ENCODE assay signal across 1 cellular context in genomic region chr2:176931588-176932563, GRCh38.
TF ChIP-seq lines count a peak whose summit lies in the region.

No MANE protein-coding gene starts in this region.

TF ChIP-seq in K562, 482 proteins besides CTCF, POLR2A, EP300 and RAD21 (continued from another document and continues in another):
- TF ChIP-seq MGA (IDR thresholded peaks at IDR 0.05): peak; percentile 71
- TF ChIP-seq STAT5A (IDR thresholded peaks at IDR 0.05; ENCODE audit: borderline replicate concordance, low read length): peak; percentile 31; the same call in 1 of the 2 replicates
- TF ChIP-seq ZNF436 (CRISPR knock-in tag; IDR thresholded peaks at IDR 0.05): no peak
- TF ChIP-seq ZNF165 (CRISPR knock-in tag; IDR thresholded peaks at IDR 0.05; ENCODE audit: borderline replicate concordance): no peak
- peak; percentile 17; the same call in 1 of the 2 replicates for TF ChIP-seq DDX20 (tag; IDR thresholded peaks at IDR 0.05; ENCODE audit: low read depth)
- no peak for TF ChIP-seq FOXA1 (IDR thresholded peaks at IDR 0.05; ENCODE audit: borderline replicate concordance)
- no peak for TF ChIP-seq ZNF561 (CRISPR knock-in tag; conservative IDR thresholded peaks at IDR 0.05)
- TF ChIP-seq ZBTB12 (CRISPR knock-in tag; IDR thresholded peaks at IDR 0.05): peak; percentile 33; the same call in 1 of the 2 replicates
- no peak for TF ChIP-seq NKRF (IDR thresholded peaks at IDR 0.05; ENCODE audit: borderline replicate concordance)
- no peak for TF ChIP-seq DNMT1 (IDR thresholded peaks at IDR 0.05)
- no peak for TF ChIP-seq ZNF408 (CRISPR knock-in tag; IDR thresholded peaks at IDR 0.05; ENCODE audit: low read depth)
- TF ChIP-seq SNIP1 (IDR thresholded peaks at IDR 0.05; ENCODE audit: low read depth): no peak
- TF ChIP-seq FOSL1 (tag; conservative IDR thresholded peaks at IDR 0.05): peak; percentile 95
- TF ChIP-seq NR4A1 (CRISPR knock-in tag; IDR thresholded peaks at IDR 0.05): no peak
- no peak for TF ChIP-seq NR4A1 (tag; IDR thresholded peaks at IDR 0.05)
- TF ChIP-seq TAF9B (IDR thresholded peaks at IDR 0.05; ENCODE audit: partially characterized antibody): no peak
- TF ChIP-seq GABPA (tag; conservative IDR thresholded peaks at IDR 0.05; ENCODE audit: low read depth): no peak
- TF ChIP-seq HDAC3 (IDR thresholded peaks at IDR 0.05; ENCODE audit: borderline replicate concordance, partially characterized antibody): peak; percentile 72
- TF ChIP-seq ZNF316 (IDR thresholded peaks at IDR 0.05): peak; percentile 82; the same call in 1 of the 2 replicates
- TF ChIP-seq SRSF3 (IDR thresholded peaks at IDR 0.05; ENCODE audit: insufficient read depth, low read length): no peak
- no peak for TF ChIP-seq ZNF3 (CRISPR knock-in tag; IDR thresholded peaks at IDR 0.05)
- TF ChIP-seq FOXK2 (conservative IDR thresholded peaks at IDR 0.05 in 1 of 2, IDR thresholded peaks at IDR 0.05 in 1 of 2; ENCODE audit: low read depth in 2 of 2): peak in 1 of 2 experiments; percentile 66; a peak in 1 of 4 replicates
- TF ChIP-seq HNRNPH1 (optimal IDR thresholded peaks at IDR 0.05; ENCODE audit: low read depth, low read length): no peak
- TF ChIP-seq NR2C2 (CRISPR knock-in tag; IDR thresholded peaks at IDR 0.05): no peak
- peak; percentile 69; the same call in 1 of the 2 replicates for TF ChIP-seq NR2C2 (tag; IDR thresholded peaks at IDR 0.05)
- TF ChIP-seq TOE1 (IDR thresholded peaks at IDR 0.05; ENCODE audit: borderline replicate concordance): no peak
- TF ChIP-seq TOE1 (CRISPR knock-in tag; IDR thresholded peaks at IDR 0.05; ENCODE audit: borderline replicate concordance, low read depth): no peak
- no peak for TF ChIP-seq TAF15 (IDR thresholded peaks at IDR 0.05; ENCODE audit: low read depth, low read length)
- TF ChIP-seq MYBL2 (IDR thresholded peaks at IDR 0.05; ENCODE audit: low read depth): no peak
- TF ChIP-seq MYBL2 (CRISPR knock-in tag; IDR thresholded peaks at IDR 0.05; ENCODE audit: borderline replicate concordance): no peak
- TF ChIP-seq ZNF133 (CRISPR knock-in tag; IDR thresholded peaks at IDR 0.05): no peak
- peak; percentile 35; the same call in 1 of the 2 replicates for TF ChIP-seq TEAD2 (tag; IDR thresholded peaks at IDR 0.05)
- peak; percentile 95 for TF ChIP-seq JUNB (CRISPR knock-in tag; conservative IDR thresholded peaks at IDR 0.05)
- no peak for TF ChIP-seq RBM15 (IDR thresholded peaks at IDR 0.05; ENCODE audit: insufficient read depth, low read length)
- 0 out of 2 replicates have a peak, but pooled peaks have one; percentile 23 for TF ChIP-seq ZKSCAN8 (CRISPR knock-in tag; IDR thresholded peaks at IDR 0.05)
- no peak for TF ChIP-seq POLR2B (IDR thresholded peaks at IDR 0.05; ENCODE audit: low read depth, partially characterized antibody)
- no peak for TF ChIP-seq ESRRB (CRISPR knock-in tag; IDR thresholded peaks at IDR 0.05; ENCODE audit: borderline replicate concordance)
- no peak for TF ChIP-seq SIRT6 (IDR thresholded peaks at IDR 0.05; ENCODE audit: low read depth, low read length)
- no peak for TF ChIP-seq ZBTB7A (IDR thresholded peaks at IDR 0.05; ENCODE audit: borderline replicate concordance, control insufficient read depth, low read depth, low read length)
- TF ChIP-seq MAZ (CRISPR knock-in tag; conservative IDR thresholded peaks at IDR 0.05 in 1 of 2, IDR thresholded peaks at IDR 0.05 in 1 of 2): 0 out of 4 replicates have a peak, but pooled peaks of 1 of the 2 experiments have one; percentile 27
- TF ChIP-seq RFX1 (IDR thresholded peaks at IDR 0.05): no peak
- no peak for TF ChIP-seq MAFF (IDR thresholded peaks at IDR 0.05; ENCODE audit: low read length)
- no peak for TF ChIP-seq PHF8 (IDR thresholded peaks at IDR 0.05; ENCODE audit: borderline replicate concordance, low read length)
- no peak for TF ChIP-seq POLR3A (IDR thresholded peaks at IDR 0.05; ENCODE audit: borderline replicate concordance, extremely low read depth, insufficient read depth, insufficient read length)
- no peak for TF ChIP-seq NFIX (CRISPR knock-in tag; IDR thresholded peaks at IDR 0.05; ENCODE audit: low read depth)
- TF ChIP-seq ZSCAN32 (CRISPR knock-in tag; IDR thresholded peaks at IDR 0.05): no peak
- no peak for TF ChIP-seq GTF3C2 (IDR thresholded peaks at IDR 0.05; ENCODE audit: borderline replicate concordance, extremely low read depth, insufficient read length)
- TF ChIP-seq C11orf30 (IDR thresholded peaks at IDR 0.05; ENCODE audit: low read depth): peak; percentile 83
- no peak for TF ChIP-seq ATF6 (CRISPR knock-in tag; IDR thresholded peaks at IDR 0.05)
- no peak for TF ChIP-seq MTF1 (CRISPR knock-in tag; IDR thresholded peaks at IDR 0.05; ENCODE audit: borderline replicate concordance)
